In genomic region chr1:151281225-151281968, GRCh38 we compare ENCODE assay signal across 8 cellular contexts. TPM values are rescaled to one million over a fixed set of nuclear protein-coding genes. Genes with fewer than 3 reads are reported as not detected.
DNase-seq lines count a peak whose midpoint lies in the region; ATAC-seq, FAIRE-seq and TF ChIP-seq lines count a peak whose summit lies in the region.

No MANE protein-coding gene starts in this region.

- DNase-seq in AG09309 (ENCODE audit: low read depth) (peak; percentile 91), NCI-H446 treated with DMSO at 0.1 percent for 48 hours (lab: John Stamatoyannopoulos, UW) (peak; percentile 96), cerebellar nuclear complex (lab: John Stamatoyannopoulos, UW) (peak; percentile 90 to 99), keratinocyte (ENCODE audit: low read depth, low spot score) (peak; percentile 87)
- peak; percentile 90 for DNase-seq in activated CD4-positive, CD25-positive, alpha-beta regulatory T cell treated with anti-CD3 and anti-CD28 coated beads, Interleukin-2, amount 50 U/mL, for 72 hours
- peak; percentile 92 to 99 (median 96) for DNase-seq in stimulated activated CD4-positive, alpha-beta T cell treated with anti-CD3 and anti-CD28 coated beads, Interleukin-12 subunit alpha, Interleukin-12 subunit beta, amount 100 ng/mL, for 48 hours (ENCODE audit: low read depth in 2 of 3, low spot score in 1 of 3)

- ATAC-seq in GM19035 (IDR thresholded peaks at IDR 0.05; ENCODE audit: unreplicated experiment) (peak; percentile 40), HG03354 (IDR thresholded peaks at IDR 0.05; ENCODE audit: poor library complexity, severe bottlenecking, unreplicated experiment) (peak; percentile 40)

- H3K4me2 ChIP-seq in keratinocyte (ENCODE audit: control insufficient read depth, extremely low read depth, insufficient read depth, low read depth, low read length) = peak overlapping the region; percentile 94

- H3K36me3 ChIP-seq in keratinocyte (ENCODE audit: control insufficient read depth in 2 of 2, extremely low read depth in 1 of 2, insufficient read depth in 2 of 2, low read length in 2 of 2) = peaks cover 4 to 5% of the 10 kb centered on the region in 2 experiments

- no peak for TF ChIP-seq CTCF in AG09309 (IDR thresholded peaks at IDR 0.05; ENCODE audit: control insufficient read depth, insufficient read depth, low read depth, low read length, missing control alignments)
- TF ChIP-seq CTCF in keratinocyte (optimal IDR thresholded peaks at IDR 0.05 in 1 of 3, IDR thresholded peaks at IDR 0.05 in 1 of 3, conservative IDR thresholded peaks at IDR 0.05 in 1 of 3; ENCODE audit: extremely low read depth in 1 of 3, insufficient read depth in 2 of 3, low read length in 3 of 3) = peak in 2 of 3 experiments; percentile 10 to 12

- peak overlapping the region; percentile 99 for H3K9ac ChIP-seq in keratinocyte (ENCODE audit: control insufficient read depth, extremely low read depth, insufficient read depth, low read length)

- H3K4me1 ChIP-seq in keratinocyte (ENCODE audit: control insufficient read depth, extremely low read depth, insufficient read depth, low read length) = peaks cover 10% of the 10 kb centered on the region

- dilution Hi-C loops in keratinocyte (cut with MboI; ENCODE audit: extremely low pct_ligation_motif_present, low sequenced_read_pairs) = no loop called here

- H3K4me3 ChIP-seq in AG09309 (ENCODE audit: control insufficient read depth, low read depth, low read length) (peak overlapping the region; percentile 90), keratinocyte (ENCODE audit: control insufficient read depth in 2 of 3, extremely low read depth in 1 of 3, insufficient read depth in 2 of 3, low read depth in 1 of 3, low read length in 3 of 3) (peak overlapping the region; percentile 63 to 100 (median 97))

- peaks cover 26% of the 10 kb centered on the region for H3K79me2 ChIP-seq in keratinocyte (ENCODE audit: control insufficient read depth, insufficient read depth, low read length)

- no peak for FAIRE-seq in keratinocyte (lab: Jason Lieb, UNC)

- H3K27me3 ChIP-seq in keratinocyte (ENCODE audit: control insufficient read depth, extremely low read depth, insufficient read depth, low read length) = no peaks in the 10 kb centered on the region

- H3K9me1 ChIP-seq in keratinocyte (ENCODE audit: control insufficient read depth, extremely low read depth, insufficient read depth, low read length) = no peaks in the 10 kb centered on the region

- peak overlapping the region; percentile 100 for H3K27ac ChIP-seq in keratinocyte (ENCODE audit: control insufficient read depth, insufficient read depth, low read length)

- peak overlapping the region; percentile 100 for H2AFZ ChIP-seq in keratinocyte (ENCODE audit: control insufficient read depth, low read length)

- no peaks in the 10 kb centered on the region for H4K20me1 ChIP-seq in keratinocyte (ENCODE audit: control insufficient read depth, extremely low read depth, insufficient read depth, low read length)

- no peaks in the 10 kb centered on the region for H3K9me3 ChIP-seq in keratinocyte (ENCODE audit: control insufficient read depth, low read depth, low read length)

RNA-seq across cellular contexts. Expression of gene ZNF687, which starts 0.7 kb away (rescaled TPM):
- polyA plus RNA-seq in keratinocyte = 7.3 to 11.4 TPM (median 10.9 TPM) in 3 replicates
- polyA plus RNA-seq in keratinocyte (2011; ENCODE audit: low read depth) = 4.7 TPM
- polyA plus RNA-seq in keratinocyte (2011; cell fraction: cytosol; rRNA removed) = 5.7 and 7.7 TPM in 2 replicates
- 16.5 and 20.4 TPM in 2 replicates for polyA plus RNA-seq in keratinocyte (2011; cell fraction: nucleus; rRNA removed)
- 8.8 and 10.5 TPM in 2 replicates for polyA plus RNA-seq in keratinocyte (2012; ENCODE audit: low replicate concordance)
- 21.9 to 58.5 TPM (median 28.3 TPM) in 3 replicates for polyA minus RNA-seq in keratinocyte
- polyA minus RNA-seq in keratinocyte (2011; cell fraction: cytosol; rRNA and poly(A)+ RNA removed) = 24.4 TPM
- polyA minus RNA-seq in keratinocyte (2011; cell fraction: nucleus; rRNA and poly(A)+ RNA removed) = 28.9 and 29.3 TPM in 2 replicates

RNA-seq across cellular contexts. Expression of gene PSMD4, which starts 26.9 kb away (rescaled TPM):
- 195 to 223 TPM (median 219 TPM) in 3 replicates for polyA plus RNA-seq in keratinocyte
- polyA plus RNA-seq in keratinocyte (2011; ENCODE audit: low read depth) = 83.5 TPM
- polyA plus RNA-seq in keratinocyte (2011; cell fraction: cytosol; rRNA removed) = 161 and 185 TPM in 2 replicates
- 161 and 166 TPM in 2 replicates for polyA plus RNA-seq in keratinocyte (2011; cell fraction: nucleus; rRNA removed)
- polyA plus RNA-seq in keratinocyte (2012; ENCODE audit: low replicate concordance) = 117 and 196 TPM in 2 replicates
- polyA minus RNA-seq in keratinocyte = 114 to 164 TPM (median 164 TPM) in 3 replicates
- polyA minus RNA-seq in keratinocyte (2011; cell fraction: cytosol; rRNA and poly(A)+ RNA removed) = 98.0 TPM
- 34.0 and 55.1 TPM in 2 replicates for polyA minus RNA-seq in keratinocyte (2011; cell fraction: nucleus; rRNA and poly(A)+ RNA removed)

RNA-seq across cellular contexts. Expression of gene PI4KB, which starts 45.8 kb away (rescaled TPM):
- polyA plus RNA-seq in keratinocyte = 40.9 to 61.0 TPM (median 58.1 TPM) in 3 replicates
- 22.9 TPM for polyA plus RNA-seq in keratinocyte (2011; ENCODE audit: low read depth)
- 34.5 and 38.4 TPM in 2 replicates for polyA plus RNA-seq in keratinocyte (2011; cell fraction: cytosol; rRNA removed)
- 64.3 and 69.3 TPM in 2 replicates for polyA plus RNA-seq in keratinocyte (2011; cell fraction: nucleus; rRNA removed)
- 30.6 and 33.6 TPM in 2 replicates for polyA plus RNA-seq in keratinocyte (2012; ENCODE audit: low replicate concordance)
- 76.7 to 92.6 TPM (median 91.5 TPM) in 3 replicates for polyA minus RNA-seq in keratinocyte
- 62.7 TPM for polyA minus RNA-seq in keratinocyte (2011; cell fraction: cytosol; rRNA and poly(A)+ RNA removed)
- 49.9 and 61.5 TPM in 2 replicates for polyA minus RNA-seq in keratinocyte (2011; cell fraction: nucleus; rRNA and poly(A)+ RNA removed)

Comparison
In these comparisons a context has a peak if more than half of its experiments do, and no peak if none do; other contexts are left out.
1. Peak in every context shown above with its lines: DNase-seq, ATAC-seq, H3K4me3 ChIP-seq and H3K27ac ChIP-seq.